Comparison of ENCODE assay signal across 2 cellular contexts in genomic region chr10:131959841-131960240, GRCh38.
A peak's percentile ranks its signal among the peaks of the same experiment; 100 is the strongest.
TF ChIP-seq lines count a peak whose summit lies in the region.

No MANE protein-coding gene starts in this region.

TF ChIP-seq in HEK293, 187 proteins besides CTCF, POLR2A, EP300 and RAD21:
- TF ChIP-seq SCRT2 (tag by site-specific recombination; IDR thresholded peaks at IDR 0.05) (0 out of 2 replicates have a peak, but pooled peaks have one; percentile 38), ZNF10 (tag by site-specific recombination; IDR thresholded peaks at IDR 0.05) (peak; percentile 63), SP7 (tag by site-specific recombination; IDR thresholded peaks at IDR 0.05) (no peak)

TF ChIP-seq in HepG2, 621 proteins besides CTCF, POLR2A, EP300 and RAD21:
- TF ChIP-seq ZFP41 (CRISPR knock-in tag; IDR thresholded peaks at IDR 0.05; ENCODE audit: borderline replicate concordance) (no peak), ZFP36L1 (CRISPR knock-in tag; IDR thresholded peaks at IDR 0.05) (no peak)
